In the genomic region with DNA sequence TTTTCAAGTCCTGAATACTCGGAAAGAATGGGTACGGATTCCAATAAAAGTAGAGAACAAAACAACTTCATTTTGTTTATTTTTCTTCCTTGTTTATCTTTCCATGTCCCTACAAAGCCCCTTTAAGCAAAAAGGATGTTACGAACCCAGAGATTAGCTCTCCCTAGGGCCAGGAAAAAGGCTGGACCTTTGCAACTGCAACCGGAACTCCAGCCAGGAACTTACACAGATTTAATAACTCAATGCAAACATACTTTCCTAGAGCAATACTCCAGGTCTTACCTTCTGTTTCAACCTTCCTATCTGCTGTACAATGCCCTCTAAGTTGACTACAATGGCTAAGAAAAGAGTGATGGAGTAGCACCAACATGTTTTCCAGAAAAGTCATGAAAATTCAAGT, we compare ENCODE assay signal across 24 cellular contexts.
"Had no signal": no experiment of that assay in that cellular context is flagged by ENCODE, and none has a peak within 500 bp of the region (broad histone marks: within the 10 kb centered on the region; RNA-seq: fewer than 3 reads in every experiment).

No MANE protein-coding gene starts in this region.

- DNase-seq: activated CD4-positive, alpha-beta T cell treated with anti-CD3 and anti-CD28 coated beads, Interleukin-2, amount 10 ng/mL, durations not matched to agents 7 days and 5 days; activated CD4-positive, CD25-positive, alpha-beta regulatory T cell treated with anti-CD3 and anti-CD28 coated beads, Interleukin-2, amount 50 U/mL, for 72 hours; activated gamma-delta T cell treated with Interleukin-2 at 50 U/mL for 16 hours; activated T-cell treated with anti-CD3 and anti-CD28 coated beads, Interleukin-2, amount 50 U/mL, for 1 hour; aorta; caudate nucleus; dorsolateral prefrontal cortex; head of caudate nucleus; islet precursor cell; left cardiac atrium; psoas muscle; stimulated activated CD4-positive, alpha-beta T cell treated with anti-CD3 and anti-CD28 coated beads, Interleukin-1b, Interleukin-23, amount 100 ng/mL, for 48 hours; substantia nigra; T-cell; tibial artery; WERI-Rb-1 had no signal

- ATAC-seq: gastroesophageal sphincter; left cardiac atrium; natural killer cell treated with Interleukin-12 subunit alpha and Interleukin-12 subunit beta and Interleukin-15 and Interleukin-18, amount 100 ng/mL, for 72 hours; psoas muscle; T-cell had no signal

- H3K36me3 ChIP-seq: gastroesophageal sphincter, right atrium auricular region, tibial artery had no signal

- H3K4me3 Mint-ChIP-seq: activated CD4-positive, alpha-beta T cell treated with anti-CD3 and anti-CD28 coated beads, Interleukin-2, amount 10 ng/mL, durations not matched to agents 7 days and 5 days; activated naive CD4-positive, alpha-beta T cell treated with anti-CD3 and anti-CD28 coated beads, Interleukin-2, amount 50 U/mL, for 24 hours; brain; mesothelial cell of epicardium; natural killer cell treated with Interleukin-12 subunit alpha and Interleukin-12 subunit beta and Interleukin-15 and Interleukin-18, amount 100 ng/mL, for 72 hours; stimulated activated naive CD8-positive, alpha-beta T cell treated with anti-CD3 and anti-CD28 coated beads, Interleukin-15, Interleukin-2, amounts not matched to agents 100 ng/mL and 50 ng/mL, for 24 hours; T-cell; T-helper 2 cell treated with Interferon-gamma antibody and Interleukin-4, amounts not matched to agents 5 μg/mL and 100 μg/mL, for 36 hours had no signal

- H3K27me3 Mint-ChIP-seq: activated CD4-positive, alpha-beta T cell treated with anti-CD3 and anti-CD28 coated beads, Interleukin-2, amount 10 ng/mL, durations not matched to agents 7 days and 5 days; activated naive CD4-positive, alpha-beta T cell treated with anti-CD3 and anti-CD28 coated beads, Interleukin-2, amount 50 U/mL, for 24 hours; natural killer cell treated with Interleukin-12 subunit alpha and Interleukin-12 subunit beta and Interleukin-15 and Interleukin-18, amount 100 ng/mL, for 72 hours; stimulated activated naive CD8-positive, alpha-beta T cell treated with anti-CD3 and anti-CD28 coated beads, Interleukin-15, Interleukin-2, amounts not matched to agents 100 ng/mL and 50 ng/mL, for 24 hours; T-cell had no signal

- H3K9me3 Mint-ChIP-seq: activated naive CD4-positive, alpha-beta T cell treated with anti-CD3 and anti-CD28 coated beads, Interleukin-2, amount 50 U/mL, for 24 hours; natural killer cell treated with Interleukin-12 subunit alpha and Interleukin-12 subunit beta and Interleukin-15 and Interleukin-18, amount 100 ng/mL, for 72 hours had no signal

- H3K27ac ChIP-seq: gastroesophageal sphincter, psoas muscle, right atrium auricular region, tibial artery, WERI-Rb-1 had no signal

- H3K4me3 ChIP-seq: dorsolateral prefrontal cortex, gastroesophageal sphincter, psoas muscle, right atrium auricular region, tibial artery had no signal

- H3K27ac Mint-ChIP-seq: activated CD4-positive, alpha-beta T cell treated with anti-CD3 and anti-CD28 coated beads, Interleukin-2, amount 10 ng/mL, durations not matched to agents 7 days and 5 days; activated naive CD4-positive, alpha-beta T cell treated with anti-CD3 and anti-CD28 coated beads, Interleukin-2, amount 50 U/mL, for 24 hours; brain; mesothelial cell of epicardium; natural killer cell treated with Interleukin-12 subunit alpha and Interleukin-12 subunit beta and Interleukin-15 and Interleukin-18, amount 100 ng/mL, for 72 hours; stimulated activated naive CD8-positive, alpha-beta T cell treated with anti-CD3 and anti-CD28 coated beads, Interleukin-15, Interleukin-2, amounts not matched to agents 100 ng/mL and 50 ng/mL, for 24 hours; T-cell; T-helper 2 cell treated with Interferon-gamma antibody and Interleukin-4, amounts not matched to agents 5 μg/mL and 100 μg/mL, for 36 hours had no signal

- H3K9me3 ChIP-seq: gastroesophageal sphincter, psoas muscle, right atrium auricular region, tibial artery had no signal

- H3K27me3 ChIP-seq: dorsolateral prefrontal cortex, gastroesophageal sphincter, right atrium auricular region, tibial artery had no signal
